In the genomic region with DNA sequence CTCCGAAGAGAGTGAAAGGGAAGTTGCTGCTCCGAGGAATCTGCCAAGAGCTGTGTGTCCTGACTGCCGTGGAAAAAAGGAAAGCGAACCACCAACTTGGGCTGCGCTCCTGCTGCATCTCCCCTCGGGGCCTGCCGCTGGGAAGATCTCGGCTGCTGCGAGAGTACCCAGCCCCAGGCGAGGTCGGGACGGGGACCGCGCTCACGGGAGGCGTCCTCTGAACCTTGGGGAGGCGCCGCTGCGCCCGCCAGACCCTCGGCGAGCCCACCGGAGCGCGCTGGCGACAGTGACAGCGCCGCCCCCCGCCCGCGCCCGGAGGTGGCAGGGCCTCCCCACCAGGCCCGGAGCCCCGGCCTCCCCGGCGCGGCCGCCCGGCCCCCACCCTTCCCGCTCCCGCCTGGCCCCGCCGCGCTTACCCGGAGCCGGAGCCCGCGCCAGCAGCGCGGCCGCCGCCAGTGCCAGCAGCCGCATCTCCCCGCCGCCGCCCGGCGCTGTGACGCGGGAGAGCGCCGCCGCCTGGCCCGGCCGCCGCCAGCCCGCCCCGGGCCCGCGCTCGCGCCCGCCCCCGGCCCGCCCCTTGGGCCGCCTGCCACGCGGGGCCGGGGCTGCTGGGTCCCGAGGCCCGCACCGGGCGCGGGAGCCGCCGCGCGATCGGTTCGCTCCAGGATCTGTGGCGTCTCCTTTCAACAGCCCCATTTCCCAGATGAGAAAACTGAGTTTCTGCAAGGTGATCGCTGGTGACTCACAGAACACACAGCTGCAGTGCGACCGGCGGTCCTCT, we compare ENCODE assay signal across 9 cellular contexts. TPM values are rescaled to one million over a fixed set of nuclear protein-coding genes. Genes with fewer than 3 reads are reported as not detected.
A peak's percentile ranks its signal among the peaks of the same experiment; 100 is the strongest.
DNase-seq lines count a peak whose midpoint lies in the region; ATAC-seq and TF ChIP-seq lines count a peak whose summit lies in the region.
"Had no signal": no experiment of that assay in that cellular context is flagged by ENCODE, and none has a peak within 500 bp of the region (broad histone marks: within the 10 kb centered on the region; RNA-seq: fewer than 3 reads in every experiment).

A gene with protein sequence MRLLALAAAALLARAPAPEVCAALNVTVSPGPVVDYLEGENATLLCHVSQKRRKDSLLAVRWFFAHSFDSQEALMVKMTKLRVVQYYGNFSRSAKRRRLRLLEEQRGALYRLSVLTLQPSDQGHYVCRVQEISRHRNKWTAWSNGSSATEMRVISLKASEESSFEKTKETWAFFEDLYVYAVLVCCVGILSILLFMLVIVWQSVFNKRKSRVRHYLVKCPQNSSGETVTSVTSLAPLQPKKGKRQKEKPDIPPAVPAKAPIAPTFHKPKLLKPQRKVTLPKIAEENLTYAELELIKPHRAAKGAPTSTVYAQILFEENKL (minus strand): TSS at position 508 of the 781 bp plus-strand sequence. CDS start 37 bp downstream, at position 471.

- no peaks in the 10 kb centered on the region for H4K20me1 ChIP-seq in neural progenitor cell (ENCODE audit: low read depth)

- peak within 1 kb of the TSS; percentile 15 for H3K4me3 Mint-ChIP-seq in activated CD8-positive, alpha-beta T cell treated with anti-CD3 and anti-CD28 coated beads for 36 hours
- peak within 1 kb of the TSS; percentile 89 for H3K4me3 Mint-ChIP-seq in neural progenitor cell

- TF ChIP-seq CTCF in activated CD8-positive, alpha-beta T cell treated with anti-CD3 and anti-CD28 coated beads for 36 hours (IDR thresholded peaks at IDR 0.05): no peak
- peak; percentile 18 for TF ChIP-seq CTCF in neural progenitor cell (IDR thresholded peaks at IDR 0.05)

- CTCF ChIA-PET in activated CD8-positive, alpha-beta T cell treated with anti-CD3 and anti-CD28 coated beads for 36 hours (lab: Charles Lee): no interaction called here

- no peaks in the 10 kb centered on the region for H3K36me3 ChIP-seq in neural progenitor cell

- DNase-seq in NCI-H146 (lab: John Stamatoyannopoulos, UW) (peak; percentile 44), NCI-H146 treated with DMSO at 0.1 percent for 48 hours (lab: John Stamatoyannopoulos, UW; ENCODE audit: unreplicated experiment) (no peak), globus pallidus (ENCODE audit: low spot score) (peak; percentile 59), neural progenitor cell (ENCODE audit: low spot score) (peak; percentile 82), AML-193 (lab: John Stamatoyannopoulos, UW) (no peak)
- DNase-seq in activated CD8-positive, alpha-beta T cell treated with anti-CD3 and anti-CD28 coated beads for 36 hours: no peak
- no peak for DNase-seq in activated effector memory CD4-positive, alpha-beta T cell treated with anti-CD3 and anti-CD28 coated beads, Interleukin-2, amount 50 U/mL, for 16 hours

- intact Hi-C loops in activated CD8-positive, alpha-beta T cell treated with anti-CD3 and anti-CD28 coated beads for 36 hours (cut with micrococcal nuclease): no loop called here

- peaks cover 38% of the 10 kb centered on the region for H3K27me3 Mint-ChIP-seq in activated CD8-positive, alpha-beta T cell treated with anti-CD3 and anti-CD28 coated beads for 36 hours
- H3K27me3 Mint-ChIP-seq in neural progenitor cell (ENCODE audit: insufficient read depth, low read depth): peaks cover 13% of the 10 kb centered on the region

- H2AFZ ChIP-seq in neural progenitor cell (replicated peaks): peak within 1 kb of the TSS; percentile 99

- H3K4me2 ChIP-seq in neural progenitor cell: peak within 1 kb of the TSS; percentile 86

- H3K27ac Mint-ChIP-seq in activated CD8-positive, alpha-beta T cell treated with anti-CD3 and anti-CD28 coated beads for 36 hours: no peak within 1 kb of the TSS
- peak within 1 kb of the TSS; percentile 81 for H3K27ac Mint-ChIP-seq in neural progenitor cell

- ATAC-seq in activated CD8-positive, alpha-beta T cell treated with anti-CD3 and anti-CD28 coated beads for 36 hours: peak; percentile 49
- no peak for ATAC-seq in GM21576 (IDR thresholded peaks at IDR 0.05; ENCODE audit: unreplicated experiment)

- no peaks in the 10 kb centered on the region for H3K9me3 ChIP-seq in neural progenitor cell (ENCODE audit: low read depth)

- peak within 1 kb of the TSS; percentile 52 for H3K9ac ChIP-seq in neural progenitor cell

- H3K79me2 ChIP-seq in neural progenitor cell (ENCODE audit: low read depth): no peaks in the 10 kb centered on the region

- peaks cover 25% of the 10 kb centered on the region for H3K27me3 ChIP-seq in neural progenitor cell

- POLR2A ChIA-PET in activated CD8-positive, alpha-beta T cell treated with anti-CD3 and anti-CD28 coated beads for 36 hours (lab: Charles Lee): interaction anchor here (0.6 kb wide), 1 partner anchor 183 kb away, joined by 3 read pairs; no protein-coding TSS in a partner anchor

- H3F3A ChIP-seq in neural progenitor cell (ENCODE audit: low read depth): peaks cover 30% of the 10 kb centered on the region

- H3K4me1 ChIP-seq in neural progenitor cell: peaks cover 22% of the 10 kb centered on the region

- peak within 1 kb of the TSS; percentile 65 for H3K4me3 ChIP-seq in neural progenitor cell

- H3K9me3 Mint-ChIP-seq in activated CD8-positive, alpha-beta T cell treated with anti-CD3 and anti-CD28 coated beads for 36 hours: no peaks in the 10 kb centered on the region
- H3K9me3 Mint-ChIP-seq in neural progenitor cell: no peaks in the 10 kb centered on the region

- H3K27ac ChIP-seq in neural progenitor cell: no peak within 1 kb of the TSS
- H3K27ac ChIP-seq: C4-2B had no signal

- no peaks in the 10 kb centered on the region for H3K36me3 Mint-ChIP-seq in activated CD8-positive, alpha-beta T cell treated with anti-CD3 and anti-CD28 coated beads for 36 hours (ENCODE audit: low read depth)
- no peaks in the 10 kb centered on the region for H3K36me3 Mint-ChIP-seq in neural progenitor cell

- H3K4me1 Mint-ChIP-seq in activated CD8-positive, alpha-beta T cell treated with anti-CD3 and anti-CD28 coated beads for 36 hours (ENCODE audit: low read depth): peaks cover 4% of the 10 kb centered on the region
- H3K4me1 Mint-ChIP-seq in neural progenitor cell: peaks cover 22% of the 10 kb centered on the region

RNA-seq across cellular contexts. Expression of the gene that starts here (rescaled TPM):
- under 1 TPM; 0.04 to 0.09 TPM for total RNA-seq in activated CD8-positive, alpha-beta T cell treated with anti-CD3 and anti-CD28 coated beads for 36 hours
- total RNA-seq in neural progenitor cell (ENCODE audit: low replicate concordance): 0.92 and 1.2 TPM in 2 replicates

Comparison
In these comparisons a context has a peak if more than half of its experiments do, and no peak if none do; other contexts are left out.
1. DNase-seq: peak in NCI-H146 (single experiment), globus pallidus (single experiment) and neural progenitor cell (single experiment); none in NCI-H146 treated with DMSO at 0.1 percent for 48 hours (single experiment), activated CD8-positive, alpha-beta T cell treated with anti-CD3 and anti-CD28 coated beads for 36 hours (single experiment), activated effector memory CD4-positive, alpha-beta T cell treated with anti-CD3 and anti-CD28 coated beads, Interleukin-2, amount 50 U/mL, for 16 hours (single experiment) and AML-193 (0 of 2).
2. Peak in ATAC-seq in activated CD8-positive, alpha-beta T cell treated with anti-CD3 and anti-CD28 coated beads for 36 hours; RNA of the gene not detected or under 1 TPM.